In the genomic region with DNA sequence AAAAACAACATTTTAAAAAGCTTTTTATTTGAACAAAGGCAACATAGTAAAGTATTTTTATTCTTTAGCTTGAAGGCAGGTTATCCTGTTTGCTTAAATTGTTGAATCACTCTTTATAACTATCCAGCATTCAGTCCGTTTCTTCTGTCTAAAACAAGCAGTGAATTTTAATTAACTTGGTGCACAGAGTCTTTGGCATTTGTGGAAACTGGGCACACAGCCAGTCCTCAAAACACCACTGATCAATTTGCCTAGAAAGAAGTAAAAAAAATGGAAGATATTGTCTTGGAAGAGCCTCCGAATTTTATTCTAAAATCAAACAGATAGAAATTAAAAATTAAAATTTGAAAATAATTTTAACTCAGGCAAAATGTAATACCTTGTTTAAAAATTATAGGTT, we compare ENCODE assay signal across 16 cellular contexts.
"Had no signal": no experiment of that assay in that cellular context is flagged by ENCODE, and none has a peak within 500 bp of the region (broad histone marks: within the 10 kb centered on the region; RNA-seq: fewer than 3 reads in every experiment).

No MANE protein-coding gene starts in this region.

- H3K27me3 Mint-ChIP-seq: activated CD4-positive, alpha-beta T cell treated with anti-CD3 and anti-CD28 coated beads, Interleukin-2, amount 10 ng/mL, durations not matched to agents 24 days and 14 days; activated naive CD8-positive, alpha-beta T cell treated with anti-CD3 and anti-CD28 coated beads, Interleukin-2, amount 10 ng/mL, durations not matched to agents 7 days and 5 days; stimulated activated naive CD8-positive, alpha-beta T cell treated with anti-CD3 and anti-CD28 coated beads, Interleukin-15, amount 100 ng/mL, for 72 hours had no signal

- DNase-seq: activated CD4-positive, alpha-beta T cell treated with anti-CD3 and anti-CD28 coated beads, Interleukin-2, amount 10 ng/mL, durations not matched to agents 24 days and 14 days; activated CD4-positive, CD25-positive, alpha-beta regulatory T cell; activated CD8-positive, alpha-beta memory T cell treated with anti-CD3 and anti-CD28 coated beads, Interleukin-2, amount 50 U/mL, for 48 hours; activated CD8-positive, alpha-beta T cell treated with anti-CD3 and anti-CD28 coated beads, Interleukin-2, amount 10 ng/mL, durations not matched to agents 7 days and 5 days; activated naive CD8-positive, alpha-beta T cell treated with anti-CD3 and anti-CD28 coated beads, Interleukin-2, amount 10 ng/mL, durations not matched to agents 7 days and 5 days; activated T-cell treated with anti-CD3 and anti-CD28 coated beads, Interleukin-2, amount 50 U/mL, for 72 hours; erythroblast; left ventricle myocardium inferior; mesenchymal stem cell; nephron progenitor cell; psoas muscle; spleen; stimulated activated naive CD8-positive, alpha-beta T cell treated with anti-CD3 and anti-CD28 coated beads, Interleukin-15, amount 100 ng/mL, for 72 hours; upper lobe of right lung had no signal

- H3K4me1 Mint-ChIP-seq: activated CD4-positive, alpha-beta T cell treated with anti-CD3 and anti-CD28 coated beads, Interleukin-2, amount 10 ng/mL, durations not matched to agents 24 days and 14 days; activated naive CD8-positive, alpha-beta T cell treated with anti-CD3 and anti-CD28 coated beads, Interleukin-2, amount 10 ng/mL, durations not matched to agents 7 days and 5 days; nephron progenitor cell; stimulated activated naive CD8-positive, alpha-beta T cell treated with anti-CD3 and anti-CD28 coated beads, Interleukin-15, amount 100 ng/mL, for 72 hours had no signal

- H3K4me3 Mint-ChIP-seq: activated CD4-positive, alpha-beta T cell treated with anti-CD3 and anti-CD28 coated beads, Interleukin-2, amount 10 ng/mL, durations not matched to agents 24 days and 14 days; activated CD8-positive, alpha-beta T cell treated with anti-CD3 and anti-CD28 coated beads, Interleukin-2, amount 10 ng/mL, durations not matched to agents 7 days and 5 days; activated naive CD8-positive, alpha-beta T cell treated with anti-CD3 and anti-CD28 coated beads, Interleukin-2, amount 10 ng/mL, durations not matched to agents 7 days and 5 days; activated T-cell treated with anti-CD3 and anti-CD28 coated beads, Interleukin-2, amount 50 U/mL, for 72 hours; nephron progenitor cell; stimulated activated naive CD8-positive, alpha-beta T cell treated with anti-CD3 and anti-CD28 coated beads, Interleukin-15, amount 100 ng/mL, for 72 hours; T-helper 2 cell treated with Interferon-gamma antibody and Interleukin-4, amounts not matched to agents 5 μg/mL and 100 μg/mL, for 36 hours had no signal

- ATAC-seq: activated CD8-positive, alpha-beta T cell treated with anti-CD3 and anti-CD28 coated beads, Interleukin-2, amount 10 ng/mL, durations not matched to agents 7 days and 5 days; activated T-cell treated with anti-CD3 and anti-CD28 coated beads, Interleukin-2, amount 50 U/mL, for 72 hours; psoas muscle; sciatic nerve; stimulated activated naive CD8-positive, alpha-beta T cell treated with anti-CD3 and anti-CD28 coated beads, Interleukin-15, amount 100 ng/mL, for 72 hours; upper lobe of right lung had no signal

- H3K36me3 Mint-ChIP-seq: activated naive CD8-positive, alpha-beta T cell treated with anti-CD3 and anti-CD28 coated beads, Interleukin-2, amount 10 ng/mL, durations not matched to agents 7 days and 5 days had no signal

- H3K27ac Mint-ChIP-seq: activated CD4-positive, alpha-beta T cell treated with anti-CD3 and anti-CD28 coated beads, Interleukin-2, amount 10 ng/mL, durations not matched to agents 24 days and 14 days; activated CD8-positive, alpha-beta T cell treated with anti-CD3 and anti-CD28 coated beads, Interleukin-2, amount 10 ng/mL, durations not matched to agents 7 days and 5 days; activated naive CD8-positive, alpha-beta T cell treated with anti-CD3 and anti-CD28 coated beads, Interleukin-2, amount 10 ng/mL, durations not matched to agents 7 days and 5 days; activated T-cell treated with anti-CD3 and anti-CD28 coated beads, Interleukin-2, amount 50 U/mL, for 72 hours; nephron progenitor cell; stimulated activated naive CD8-positive, alpha-beta T cell treated with anti-CD3 and anti-CD28 coated beads, Interleukin-15, amount 100 ng/mL, for 72 hours; T-helper 2 cell treated with Interferon-gamma antibody and Interleukin-4, amounts not matched to agents 5 μg/mL and 100 μg/mL, for 36 hours had no signal

- H3K9me3 Mint-ChIP-seq: activated CD4-positive, alpha-beta T cell treated with anti-CD3 and anti-CD28 coated beads, Interleukin-2, amount 10 ng/mL, durations not matched to agents 24 days and 14 days had no signal
